In genomic region chr1:94550396-94550795, GRCh38 we compare ENCODE assay signal across 30 cellular contexts. TPM values are rescaled to one million over a fixed set of nuclear protein-coding genes. Genes with fewer than 3 reads are reported as not detected.
DNase-seq lines count a peak whose midpoint lies in the region; ATAC-seq, FAIRE-seq and TF ChIP-seq lines count a peak whose summit lies in the region.
"Had no signal": no experiment of that assay in that cellular context is flagged by ENCODE, and none has a peak within 500 bp of the region (broad histone marks: within the 10 kb centered on the region; RNA-seq: fewer than 3 reads in every experiment).

No MANE protein-coding gene starts in this region.

- peaks cover 53% of the 10 kb centered on the region for H3K4me1 ChIP-seq in SJCRH30
- peaks cover 46% of the 10 kb centered on the region for H3K4me1 ChIP-seq in hepatocyte (ENCODE audit: insufficient read depth)
- H3K4me1 ChIP-seq in pancreas, result peaks cover 0 to 34% (median 28%) of the 10 kb centered on the region in 3 donors

- peak overlapping the region; percentile 43 for H3K4me2 ChIP-seq in hepatocyte

- no peak for FAIRE-seq in pancreas (lab: Jason Lieb, UNC)
- FAIRE-seq: endometrium, frontal cortex, GM18507, GM19239 had no signal

- H3K4me1 Mint-ChIP-seq in type B pancreatic cell (ENCODE audit: unreplicated experiment) (peaks cover 60% of the 10 kb centered on the region), T-cell (no peaks in the 10 kb centered on the region)
- H3K4me1 Mint-ChIP-seq: activated CD4-positive, alpha-beta T cell treated with anti-CD3 and anti-CD28 coated beads for 36 hours; stimulated activated naive B cell treated with anti-CD40 and anti-IgM and Interleukin-4, amounts not matched to agents 10 μg/mL and 1 μg/mL and 100 μg/mL, for 72 hours had no signal

- CTCF ChIA-PET in T-cell (lab: Charles Lee), result no interaction called here

- H3K36me3 ChIP-seq in SJCRH30 (no peaks in the 10 kb centered on the region), hepatocyte (replicated peaks; ENCODE audit: insufficient read depth, low read depth) (no peaks in the 10 kb centered on the region), pancreas (no peaks in the 10 kb centered on the region)
- H3K36me3 ChIP-seq: BE2C, Peyer's patch, suprapubic skin had no signal

- TF ChIP-seq CTCF in hepatocyte (IDR thresholded peaks at IDR 0.05; ENCODE audit: poor library complexity) (no peak), pancreas (IDR thresholded peaks at IDR 0.05) (no peak), type B pancreatic cell (conservative IDR thresholded peaks at IDR 0.05) (no peak)

- H3K27me3 ChIP-seq in SJCRH30 (no peaks in the 10 kb centered on the region), hepatocyte (no peaks in the 10 kb centered on the region), pancreas (no peaks in the 10 kb centered on the region)
- H3K27me3 ChIP-seq: BE2C, Peyer's patch, suprapubic skin had no signal

- H3K4me3 Mint-ChIP-seq in type B pancreatic cell, result no peak overlapping the region
- H3K4me3 Mint-ChIP-seq in T-cell, result no peak overlapping the region
- H3K4me3 Mint-ChIP-seq: activated CD4-positive, alpha-beta T cell treated with anti-CD3 and anti-CD28 coated beads for 36 hours; activated CD8-positive, alpha-beta T cell treated with anti-CD3 and anti-CD28 coated beads for 36 hours; activated naive CD4-positive, alpha-beta T cell treated with anti-CD3 and anti-CD28 coated beads for 36 hours; CD8-positive, alpha-beta T cell; stimulated activated naive B cell treated with anti-CD40 and anti-IgM and Interleukin-4, amounts not matched to agents 10 μg/mL and 1 μg/mL and 100 μg/mL, for 72 hours had no signal

- no peak overlapping the region for H2AFZ ChIP-seq in hepatocyte
- H2AFZ ChIP-seq: GM23248 had no signal

- intact Hi-C loops in pancreas (cut with DNase I), result no loop called here

- DNase-seq in SJCRH30, result peak in 1 of 2 experiments; percentile 58
- DNase-seq in hepatocyte (ENCODE audit: low spot score), result no peak
- no peak for DNase-seq in pancreas
- no peak for DNase-seq in type B pancreatic cell (ENCODE audit: extremely low spot score, unreplicated experiment)
- DNase-seq in T-cell, result no peak
- DNase-seq: activated CD4-positive, alpha-beta T cell treated with anti-CD3 and anti-CD28 coated beads for 36 hours; activated CD8-positive, alpha-beta T cell treated with anti-CD3 and anti-CD28 coated beads for 36 hours; activated naive CD4-positive, alpha-beta T cell treated with anti-CD3 and anti-CD28 coated beads for 36 hours; CD8-positive, alpha-beta T cell; cerebellar nuclear complex; DMS 273 treated with DMSO at 0.1 percent for 48 hours; GM23248; Karpas-422; left cardiac atrium; NCI-H1436; NCI-H2081 treated with DMSO at 0.1 percent for 48 hours; NCI-H345; Peyer's patch; stimulated activated naive B cell treated with anti-CD40 and anti-IgM and Interleukin-4, amounts not matched to agents 10 μg/mL and 1 μg/mL and 100 μg/mL, for 72 hours; SW 1271; T-helper 9 cell had no signal

- H3K36me3 Mint-ChIP-seq in type B pancreatic cell (no peaks in the 10 kb centered on the region), T-cell (no peaks in the 10 kb centered on the region)
- H3K36me3 Mint-ChIP-seq: CD8-positive, alpha-beta T cell; stimulated activated naive B cell treated with anti-CD40 and anti-IgM and Interleukin-4, amounts not matched to agents 10 μg/mL and 1 μg/mL and 100 μg/mL, for 72 hours had no signal

- H3K27ac Mint-ChIP-seq in type B pancreatic cell (peak overlapping the region; percentile 78), T-cell (no peak overlapping the region)
- H3K27ac Mint-ChIP-seq: activated CD4-positive, alpha-beta T cell treated with anti-CD3 and anti-CD28 coated beads for 36 hours; activated CD8-positive, alpha-beta T cell treated with anti-CD3 and anti-CD28 coated beads for 36 hours; activated naive CD4-positive, alpha-beta T cell treated with anti-CD3 and anti-CD28 coated beads for 36 hours; CD8-positive, alpha-beta T cell; stimulated activated naive B cell treated with anti-CD40 and anti-IgM and Interleukin-4, amounts not matched to agents 10 μg/mL and 1 μg/mL and 100 μg/mL, for 72 hours had no signal

- POLR2A ChIA-PET in T-cell (lab: Charles Lee), result no interaction called here

- H3K9me2 ChIP-seq in hepatocyte (replicated peaks; ENCODE audit: insufficient read depth), result no peaks in the 10 kb centered on the region

- H3K27me3 Mint-ChIP-seq in type B pancreatic cell, result no peaks in the 10 kb centered on the region
- peaks cover 22 to 23% of the 10 kb centered on the region in 2 donors for H3K27me3 Mint-ChIP-seq in T-cell

- no peaks in the 10 kb centered on the region for H3K9me3 Mint-ChIP-seq in type B pancreatic cell
- H3K9me3 Mint-ChIP-seq in T-cell, result no peaks in the 10 kb centered on the region
- H3K9me3 Mint-ChIP-seq: activated CD8-positive, alpha-beta T cell treated with anti-CD3 and anti-CD28 coated beads for 36 hours; activated naive CD4-positive, alpha-beta T cell treated with anti-CD3 and anti-CD28 coated beads for 36 hours; CD8-positive, alpha-beta T cell; stimulated activated naive B cell treated with anti-CD40 and anti-IgM and Interleukin-4, amounts not matched to agents 10 μg/mL and 1 μg/mL and 100 μg/mL, for 72 hours had no signal

- H4K20me1 ChIP-seq in hepatocyte (ENCODE audit: insufficient read depth, poor library complexity, severe bottlenecking), result no peaks in the 10 kb centered on the region

- H3K27ac ChIP-seq in SJCRH30 (peak overlapping the region; percentile 25), hepatocyte (peak overlapping the region; percentile 76), pancreas (peak overlapping the region in 3 of 4 donors; percentile 28 to 76 (median 40))
- H3K27ac ChIP-seq: GM23248, suprapubic skin had no signal

- H3K4me3 ChIP-seq in SJCRH30 (peak overlapping the region; percentile 19), hepatocyte (no peak overlapping the region), pancreas (no peak overlapping the region)
- H3K4me3 ChIP-seq: GM23248, Peyer's patch, skin epidermis, suprapubic skin had no signal

- no peaks in the 10 kb centered on the region for H3K9me3 ChIP-seq in SJCRH30 (replicated peaks)
- no peaks in the 10 kb centered on the region for H3K9me3 ChIP-seq in hepatocyte (ENCODE audit: low read depth)
- no peaks in the 10 kb centered on the region for H3K9me3 ChIP-seq in pancreas
- H3K9me3 ChIP-seq: BE2C, Peyer's patch, suprapubic skin had no signal

- no peaks in the 10 kb centered on the region for H3K79me2 ChIP-seq in hepatocyte

- ATAC-seq in pancreas, result no peak
- no peak for ATAC-seq in HG02870 (IDR thresholded peaks at IDR 0.05; ENCODE audit: unreplicated experiment)
- ATAC-seq in T-cell (replicated peaks in 1 of 4), result no peak
- no peak for ATAC-seq in HG03139 (IDR thresholded peaks at IDR 0.05; ENCODE audit: unreplicated experiment)
- ATAC-seq: activated CD4-positive, alpha-beta T cell treated with anti-CD3 and anti-CD28 coated beads for 36 hours; activated CD8-positive, alpha-beta T cell treated with anti-CD3 and anti-CD28 coated beads for 36 hours; CD8-positive, alpha-beta T cell; left cardiac atrium; stimulated activated naive B cell treated with anti-CD40 and anti-IgM and Interleukin-4, amounts not matched to agents 10 μg/mL and 1 μg/mL and 100 μg/mL, for 72 hours had no signal

- whole genome bisulfite sequencing in hepatocyte (ENCODE audit: low lambda C conversion rate, missing lambda C conversion rate), result 46% methylated on average over 6 of the region's 6 CpGs
- 52 to 58% methylated on average over 6 of the region's 6 CpGs for WGBS in pancreas, 2 donors

RNA-seq across cellular contexts. Expression of gene F3, which starts 8.8 kb away (rescaled TPM):
- total RNA-seq in SJCRH30 (2014; rRNA removed; shearing (Covaris generic)), result 13.2 and 13.8 TPM in 2 replicates
- total RNA-seq in hepatocyte (261 and 281 TPM in 2 replicates), pancreas (100 to 1,000 TPM in 1 of 6 donors, 10 to 100 TPM in 5; 14.8 to 117 (median 43.2) TPM), type B pancreatic cell (ENCODE audit: low replicate concordance) (102 and 207 TPM in 2 replicates), T-cell (1 to 10 TPM in 1 of 5 donors, under 1 TPM in 2, not detected in 2; 0.29 to 1.0 (median 0.66) TPM)
- polyA plus RNA-seq in hepatocyte (390 and 412 TPM in 2 replicates), pancreas (10 to 100 TPM; 39.4 to 62.6 TPM)
- total RNA-seq: activated CD8-positive, alpha-beta T cell treated with anti-CD3 and anti-CD28 coated beads for 36 hours; CD8-positive, alpha-beta T cell had no signal

Comparison
In these comparisons a context has a peak if more than half of its experiments do, and no peak if none do; other contexts are left out.
1. H3K27ac ChIP-seq: peak in every context shown above with its lines; median percentile 76 in hepatocyte; 40 in pancreas; 25 in SJCRH30.